Comparison of ENCODE assay signal across 27 cellular contexts in genomic region chr2:39304200-39304599, GRCh38.
DNase-seq lines count a peak whose midpoint lies in the region; ATAC-seq, FAIRE-seq and TF ChIP-seq lines count a peak whose summit lies in the region.
"Had no signal": no experiment of that assay in that cellular context is flagged by ENCODE, and none has a peak within 500 bp of the region (broad histone marks: within the 10 kb centered on the region; RNA-seq: fewer than 3 reads in every experiment).

No MANE protein-coding gene starts in this region.

- H3K79me2 ChIP-seq in astrocyte (ENCODE audit: insufficient read depth, low read length): no peaks in the 10 kb centered on the region

- no peak overlapping the region for H3K9ac ChIP-seq in astrocyte (ENCODE audit: low read length)
- H3K9ac ChIP-seq in kidney (ENCODE audit: low read length in 2 of 2): no peak overlapping the region

- H3K27me3 Mint-ChIP-seq in astrocyte (ENCODE audit: low read depth, unreplicated experiment) (no peaks in the 10 kb centered on the region), glutamatergic neuron (ENCODE audit: unreplicated experiment) (peaks cover 1% of the 10 kb centered on the region)
- H3K27me3 Mint-ChIP-seq: activated CD4-positive, alpha-beta memory T cell treated with anti-CD3 and anti-CD28 coated beads, Interleukin-2, amount 10 ng/mL, durations not matched to agents 7 days and 5 days; activated T-helper 17 cell treated with anti-CD3 and anti-CD28 coated beads, Interleukin-2, amount 50 U/mL, for 72 hours; stimulated activated naive CD8-positive, alpha-beta T cell treated with anti-CD3 and anti-CD28 coated beads, Interleukin-15, amount 100 ng/mL, for 72 hours; T-helper 17 cell had no signal

- H3K27ac ChIP-seq in astrocyte (ENCODE audit: low read depth, low read length) (no peak overlapping the region), kidney (ENCODE audit: low read depth in 2 of 2, low read length in 2 of 2) (no peak overlapping the region)
- H3K27ac ChIP-seq: neutrophil, SK-N-MC, vagina had no signal

- intact Hi-C loops in kidney (cut with DNase I): no loop called here

- H3K4me3 ChIP-seq in AG04449 (ENCODE audit: low read depth, low read length) (no peak overlapping the region), astrocyte (ENCODE audit: insufficient read depth, low read depth, low read length) (no peak overlapping the region), fibroblast of pulmonary artery (replicated peaks; ENCODE audit: low read depth, low read length) (no peak overlapping the region), kidney (ENCODE audit: low read length in 2 of 2) (no peak overlapping the region)
- H3K4me3 ChIP-seq: SK-N-MC, vagina had no signal

- peaks cover 10% of the 10 kb centered on the region for H3K4me1 Mint-ChIP-seq in astrocyte (ENCODE audit: low read depth, unreplicated experiment)
- peaks cover 2% of the 10 kb centered on the region for H3K4me1 Mint-ChIP-seq in glutamatergic neuron (ENCODE audit: low read depth, unreplicated experiment)
- H3K4me1 Mint-ChIP-seq: activated CD4-positive, alpha-beta memory T cell treated with anti-CD3 and anti-CD28 coated beads, Interleukin-2, amount 10 ng/mL, durations not matched to agents 7 days and 5 days; activated T-helper 17 cell treated with anti-CD3 and anti-CD28 coated beads, Interleukin-2, amount 50 U/mL, for 72 hours; stimulated activated naive CD8-positive, alpha-beta T cell treated with anti-CD3 and anti-CD28 coated beads, Interleukin-15, amount 100 ng/mL, for 72 hours; T-helper 17 cell had no signal

- FAIRE-seq in astrocyte (lab: Jason Lieb, UNC) (no peak), kidney (lab: Jason Lieb, UNC) (no peak)
- FAIRE-seq: frontal cortex, small intestine had no signal

- H3K27ac Mint-ChIP-seq in astrocyte (ENCODE audit: unreplicated experiment) (no peak overlapping the region), glutamatergic neuron (ENCODE audit: unreplicated experiment) (no peak overlapping the region)
- H3K27ac Mint-ChIP-seq: activated CD4-positive, alpha-beta memory T cell treated with anti-CD3 and anti-CD28 coated beads, Interleukin-2, amount 10 ng/mL, durations not matched to agents 7 days and 5 days; activated naive CD4-positive, alpha-beta T cell treated with anti-CD3 and anti-CD28 coated beads, Interleukin-2, amount 50 U/mL, for 72 hours; activated T-helper 17 cell treated with anti-CD3 and anti-CD28 coated beads, Interleukin-2, amount 50 U/mL, for 72 hours; stimulated activated naive CD8-positive, alpha-beta T cell treated with anti-CD3 and anti-CD28 coated beads, Interleukin-15, amount 100 ng/mL, for 72 hours; T-helper 17 cell had no signal

- peak; percentile 29 for DNase-seq in AG04449 (ENCODE audit: low read depth, low spot score)
- peak; percentile 4 for DNase-seq in HS-27A (ENCODE audit: low read depth)
- DNase-seq in astrocyte (ENCODE audit: low read depth): peak; percentile 53
- peak; percentile 13 for DNase-seq in fibroblast of pulmonary artery (ENCODE audit: low read depth)
- DNase-seq in glutamatergic neuron: no peak
- no peak for DNase-seq in kidney
- no peak for DNase-seq in GM20000 (ENCODE audit: low spot score)
- DNase-seq: activated CD4-positive, alpha-beta memory T cell treated with anti-CD3 and anti-CD28 coated beads, Interleukin-2, amount 10 ng/mL, durations not matched to agents 7 days and 5 days; activated CD4-positive, alpha-beta T cell treated with anti-CD3 and anti-CD28 coated beads for 1 hour; activated CD8-positive, alpha-beta memory T cell treated with anti-CD3 and anti-CD28 coated beads, Interleukin-2, amount 50 U/mL, for 48 hours; aorta; DMS153; H9; KG1; left cardiac atrium; NCI-H1436; NCI-H2107; small intestine; stimulated activated naive CD8-positive, alpha-beta T cell treated with anti-CD3 and anti-CD28 coated beads, Interleukin-15, amount 100 ng/mL, for 72 hours; T-helper 17 cell had no signal

- H3K4me2 ChIP-seq in astrocyte (ENCODE audit: low read length): no peak overlapping the region

- H3K36me3 ChIP-seq in astrocyte (ENCODE audit: insufficient read depth, low read length) (no peaks in the 10 kb centered on the region), kidney (ENCODE audit: control insufficient read depth in 1 of 2, insufficient read depth in 2 of 2, low read length in 2 of 2) (no peaks in the 10 kb centered on the region)
- H3K36me3 ChIP-seq: neutrophil, vagina had no signal

- H3K9me3 ChIP-seq in astrocyte (ENCODE audit: insufficient read depth, low read depth, low read length) (no peaks in the 10 kb centered on the region), kidney (ENCODE audit: control insufficient read depth in 1 of 2, low read length in 2 of 2) (no peaks in the 10 kb centered on the region)
- H3K9me3 ChIP-seq: neutrophil, vagina had no signal

- TF ChIP-seq CTCF in AG04449 (IDR thresholded peaks at IDR 0.05; ENCODE audit: insufficient read depth, low read length, missing control alignments) (no peak), astrocyte (IDR thresholded peaks at IDR 0.05; ENCODE audit: insufficient read depth, low read depth, low read length) (no peak), fibroblast of pulmonary artery (IDR thresholded peaks at IDR 0.05; ENCODE audit: low read length, missing control alignments) (no peak), glutamatergic neuron (IDR thresholded peaks at IDR 0.05; ENCODE audit: partially characterized antibody, unreplicated experiment) (no peak), kidney (IDR thresholded peaks at IDR 0.05; ENCODE audit: borderline replicate concordance, extremely low read depth, insufficient read depth) (no peak), GM20000 (IDR thresholded peaks at IDR 0.05; ENCODE audit: extremely low read depth, missing control alignments) (no peak)

- no peaks in the 10 kb centered on the region for H3K36me3 Mint-ChIP-seq in astrocyte (ENCODE audit: low read depth, unreplicated experiment)
- no peaks in the 10 kb centered on the region for H3K36me3 Mint-ChIP-seq in glutamatergic neuron (ENCODE audit: unreplicated experiment)
- H3K36me3 Mint-ChIP-seq: activated naive CD4-positive, alpha-beta T cell treated with anti-CD3 and anti-CD28 coated beads, Interleukin-2, amount 50 U/mL, for 72 hours had no signal

- H3K4me1 ChIP-seq in astrocyte (ENCODE audit: insufficient read depth, low read length): no peaks in the 10 kb centered on the region
- no peaks in the 10 kb centered on the region for H3K4me1 ChIP-seq in kidney (ENCODE audit: control insufficient read depth in 1 of 2, insufficient read depth in 1 of 2, low read depth in 1 of 2, low read length in 2 of 2)
- H3K4me1 ChIP-seq: vagina had no signal

- no peak for ATAC-seq in HG02610 (IDR thresholded peaks at IDR 0.05; ENCODE audit: unreplicated experiment)
- ATAC-seq: activated naive CD4-positive, alpha-beta T cell treated with anti-CD3 and anti-CD28 coated beads, Interleukin-2, amount 50 U/mL, for 72 hours; activated T-helper 17 cell treated with anti-CD3 and anti-CD28 coated beads, Interleukin-2, amount 50 U/mL, for 72 hours; left cardiac atrium; stimulated activated naive CD8-positive, alpha-beta T cell treated with anti-CD3 and anti-CD28 coated beads, Interleukin-15, amount 100 ng/mL, for 72 hours; T-helper 17 cell had no signal

- CTCF ChIA-PET in AG04449 (lab: Yijun Ruan, JAX): no interaction called here

- no peaks in the 10 kb centered on the region for H3K9me3 Mint-ChIP-seq in astrocyte (ENCODE audit: unreplicated experiment)
- H3K9me3 Mint-ChIP-seq in glutamatergic neuron (ENCODE audit: unreplicated experiment): no peaks in the 10 kb centered on the region
- H3K9me3 Mint-ChIP-seq: activated CD4-positive, alpha-beta memory T cell treated with anti-CD3 and anti-CD28 coated beads, Interleukin-2, amount 10 ng/mL, durations not matched to agents 7 days and 5 days; activated naive CD4-positive, alpha-beta T cell treated with anti-CD3 and anti-CD28 coated beads, Interleukin-2, amount 50 U/mL, for 72 hours; activated T-helper 17 cell treated with anti-CD3 and anti-CD28 coated beads, Interleukin-2, amount 50 U/mL, for 72 hours; H9; stimulated activated naive CD8-positive, alpha-beta T cell treated with anti-CD3 and anti-CD28 coated beads, Interleukin-15, amount 100 ng/mL, for 72 hours had no signal

- H3K4me3 Mint-ChIP-seq in astrocyte (ENCODE audit: unreplicated experiment) (no peak overlapping the region), glutamatergic neuron (ENCODE audit: unreplicated experiment) (no peak overlapping the region)
- H3K4me3 Mint-ChIP-seq: activated CD4-positive, alpha-beta memory T cell treated with anti-CD3 and anti-CD28 coated beads, Interleukin-2, amount 10 ng/mL, durations not matched to agents 7 days and 5 days; activated T-helper 17 cell treated with anti-CD3 and anti-CD28 coated beads, Interleukin-2, amount 50 U/mL, for 72 hours; H9; stimulated activated naive CD8-positive, alpha-beta T cell treated with anti-CD3 and anti-CD28 coated beads, Interleukin-15, amount 100 ng/mL, for 72 hours; T-helper 17 cell had no signal

- H3K27me3 ChIP-seq in astrocyte (ENCODE audit: insufficient read depth, low read length): no peaks in the 10 kb centered on the region
- H3K27me3 ChIP-seq: neutrophil, vagina had no signal

- POLR2A ChIA-PET in AG04449 (lab: Yijun Ruan, JAX): no interaction called here

- no peaks in the 10 kb centered on the region for H4K20me1 ChIP-seq in astrocyte (ENCODE audit: insufficient read depth, low read length)

- H2AFZ ChIP-seq in astrocyte (ENCODE audit: low read depth, low read length): no peak overlapping the region

Comparison
In these comparisons a context has a peak if more than half of its experiments do, and no peak if none do; other contexts are left out.
1. DNase-seq: peak in AG04449 (single experiment), HS-27A (single experiment), astrocyte (single experiment) and fibroblast of pulmonary artery (single experiment); none in glutamatergic neuron (single experiment), kidney (single experiment) and GM20000 (single experiment).